8 cellular contexts compared by ENCODE assay signal in genomic region chr4:84582302-84582987, GRCh38. TPM values are rescaled to one million over a fixed set of nuclear protein-coding genes. Genes with fewer than 3 reads are reported as not detected.
DNase-seq lines count a peak whose midpoint lies in the region; ATAC-seq and TF ChIP-seq lines count a peak whose summit lies in the region.

No MANE protein-coding gene starts in this region.

- H3K4me2 ChIP-seq in IMR-90 (ENCODE audit: low read depth, low read length): peak overlapping the region; percentile 88

- H4K20me1 ChIP-seq in IMR-90 (ENCODE audit: insufficient read depth, low read length): no peaks in the 10 kb centered on the region

- H2AK5ac ChIP-seq in IMR-90 (ENCODE audit: low read depth, low read length): no peak overlapping the region

- H3K27me3 ChIP-seq in IMR-90 (ENCODE audit: control insufficient read depth, insufficient read depth, low read length): peaks cover 41% of the 10 kb centered on the region

- intact Hi-C loops in IMR-90 (cut with micrococcal nuclease): loop anchor here (5.0 kb wide), 1 partner anchor 90 kb away; no protein-coding TSS in a partner anchor

- H3K23ac ChIP-seq in IMR-90 (ENCODE audit: low read depth, low read length): no peak overlapping the region

- peaks cover 22 to 44% (median 23%) of the 10 kb centered on the region in 5 donors for H3K27me3 Mint-ChIP-seq in naive thymus-derived CD8-positive, alpha-beta T cell
- peaks cover 68% of the 10 kb centered on the region for H3K27me3 Mint-ChIP-seq in stimulated activated memory B cell treated with anti-CD40 and anti-IgM and Interleukin-4, amounts not matched to agents 10 μg/mL and 1 μg/mL and 100 μg/mL, for 72 hours

- dilution Hi-C loops in IMR-90 (cut with HindIII; ENCODE audit: low sequenced_read_pairs, unreplicated experiment): no loop called here

- H3K18ac ChIP-seq in IMR-90 (ENCODE audit: low read depth, low read length): no peak overlapping the region

- no peak overlapping the region for H3K56ac ChIP-seq in IMR-90 (ENCODE audit: extremely low read depth, insufficient read depth, low read length)

- H3K4me3 ChIP-seq in IMR-90 (ENCODE audit: insufficient read depth, low read depth, low read length) (peak overlapping the region; percentile 57), fibroblast of mammary gland (ENCODE audit: control insufficient read depth, low read depth, low read length) (peak overlapping the region; percentile 44)

- POLR2A ChIA-PET in IMR-90 (lab: Charles Lee; ENCODE audit: unreplicated experiment): no interaction called here
- POLR2A ChIA-PET in naive thymus-derived CD8-positive, alpha-beta T cell (lab: Charles Lee): interaction anchor here (1.2 kb wide), 2 partner anchors 10 to 1127 kb away, joined by 3 read pairs; partner anchors contain the start of genes HELQ and MRPS18C

- peaks cover 0 to 3% (median 0%) of the 10 kb centered on the region in 3 donors for H3K36me3 Mint-ChIP-seq in naive thymus-derived CD8-positive, alpha-beta T cell
- no peaks in the 10 kb centered on the region for H3K36me3 Mint-ChIP-seq in stimulated activated memory B cell treated with anti-CD40 and anti-IgM and Interleukin-4, amounts not matched to agents 10 μg/mL and 1 μg/mL and 100 μg/mL, for 72 hours

- no peak overlapping the region for H2BK15ac ChIP-seq in IMR-90 (ENCODE audit: low read depth, low read length)

- no peak overlapping the region for H2BK20ac ChIP-seq in IMR-90 (ENCODE audit: low read depth, low read length)

- H3K9me3 ChIP-seq in IMR-90 (ENCODE audit: control insufficient read depth, insufficient read depth, low read length): no peaks in the 10 kb centered on the region

- H3K9me3 Mint-ChIP-seq in naive thymus-derived CD8-positive, alpha-beta T cell: peaks cover 0 to 3% (median 0%) of the 10 kb centered on the region in 9 donors
- H3K9me3 Mint-ChIP-seq in stimulated activated memory B cell treated with anti-CD40 and anti-IgM and Interleukin-4, amounts not matched to agents 10 μg/mL and 1 μg/mL and 100 μg/mL, for 72 hours: peaks cover 7% of the 10 kb centered on the region

- CTCF ChIA-PET in IMR-90 (lab: Yijun Ruan, JAX): interaction anchor here (1.1 kb wide), 1 partner anchor 384 kb away, joined by 3 read pairs; the partner anchor contains the start of gene WDFY3

- 2% methylated on average over 41 of the region's 56 CpGs; no CpG with 5 or more reads in 1 of the 2 experiments for WGBS in IMR-90 (ENCODE audit: extremely low coverage in 2 of 2, insufficient read length in 1 of 2), 2 experiments

- no peaks in the 10 kb centered on the region for H3K36me3 ChIP-seq in IMR-90 (ENCODE audit: control insufficient read depth, insufficient read depth, low read length)

- in situ Hi-C loops in IMR-90 (cut with MboI; ENCODE audit: low sequenced_read_pairs): no loop called here

- TF ChIP-seq RAD21 in IMR-90 (IDR thresholded peaks at IDR 0.05; ENCODE audit: low read length): no peak

- TF ChIP-seq POLR2A in IMR-90 (IDR thresholded peaks at IDR 0.05; ENCODE audit: low read depth, low read length): no peak

- H2BK120ac ChIP-seq in IMR-90 (ENCODE audit: low read depth, low read length): no peak overlapping the region

- TF ChIP-seq CTCF in IMR-90 (conservative IDR thresholded peaks at IDR 0.05; ENCODE audit: low read depth, low read length) (no peak), fibroblast of mammary gland (conservative IDR thresholded peaks at IDR 0.05; ENCODE audit: control insufficient read depth, insufficient read depth, low read depth, low read length) (no peak)

- no peak overlapping the region for H4K8ac ChIP-seq in IMR-90 (ENCODE audit: low read depth in 2 of 2, low read length in 2 of 2)

- peaks cover 16 to 20% (median 19%) of the 10 kb centered on the region in 4 donors for H3K4me1 Mint-ChIP-seq in naive thymus-derived CD8-positive, alpha-beta T cell
- peaks cover 16% of the 10 kb centered on the region for H3K4me1 Mint-ChIP-seq in stimulated activated memory B cell treated with anti-CD40 and anti-IgM and Interleukin-4, amounts not matched to agents 10 μg/mL and 1 μg/mL and 100 μg/mL, for 72 hours

- no peak overlapping the region for H4K91ac ChIP-seq in IMR-90 (ENCODE audit: insufficient read depth, low read depth, low read length)

- H3K4me3 Mint-ChIP-seq in naive thymus-derived CD8-positive, alpha-beta T cell: peak overlapping the region; percentile 68 to 90 (median 78)
- peak overlapping the region; percentile 73 for H3K4me3 Mint-ChIP-seq in stimulated activated memory B cell treated with anti-CD40 and anti-IgM and Interleukin-4, amounts not matched to agents 10 μg/mL and 1 μg/mL and 100 μg/mL, for 72 hours

- H3K9me1 ChIP-seq in IMR-90 (ENCODE audit: insufficient read depth, low read length): no peaks in the 10 kb centered on the region

- H2BK5ac ChIP-seq in IMR-90 (ENCODE audit: low read depth, low read length, poor library complexity, severe bottlenecking): no peak overlapping the region

- peak overlapping the region; percentile 75 for H2AFZ ChIP-seq in IMR-90 (replicated peaks; ENCODE audit: low read length, poor library complexity)

- DNase-seq in COLO668 (lab: John Stamatoyannopoulos, UW; ENCODE audit: unreplicated experiment) (peak; percentile 89), IMR-90 (peak; percentile 22), RKO (ENCODE audit: low spot score) (peak; percentile 31), fibroblast of mammary gland (ENCODE audit: low read depth) (peak; percentile 31)
- peak; percentile 83 to 85 for DNase-seq in activated T-helper 1 cell treated with anti-CD3 and anti-CD28 coated beads, Interleukin-2, amount 50 U/mL, for 16 hours (ENCODE audit: low read depth in 1 of 2, low spot score in 1 of 2)
- DNase-seq in naive thymus-derived CD8-positive, alpha-beta T cell: peak; percentile 79 to 95 (median 90)

- H3K9ac ChIP-seq in IMR-90 (ENCODE audit: low read depth, low read length): no peak overlapping the region

- no TSS peak for BruUV-seq in IMR-90 (replicated peaks; lab: Mats Ljungman, UMichigan)

- peak; percentile 83 for ATAC-seq in GM21528 (IDR thresholded peaks at IDR 0.05; ENCODE audit: low FRiP score, unreplicated experiment)
- peak; percentile 80 for ATAC-seq in IMR-90 (ENCODE audit: low read depth)
- ATAC-seq in naive thymus-derived CD8-positive, alpha-beta T cell: peak; percentile 78 to 82
- ATAC-seq in stimulated activated memory B cell treated with anti-CD40 and anti-IgM and Interleukin-4, amounts not matched to agents 10 μg/mL and 1 μg/mL and 100 μg/mL, for 72 hours: peak; percentile 88

- H4K5ac ChIP-seq in IMR-90 (ENCODE audit: low read depth, low read length): no peak overlapping the region

- no peak overlapping the region for H3K27ac ChIP-seq in IMR-90 (ENCODE audit: insufficient read depth, low read length)

- H3K4ac ChIP-seq in IMR-90 (ENCODE audit: low read depth, low read length): no peak overlapping the region

- no peaks in the 10 kb centered on the region for H3K4me1 ChIP-seq in IMR-90 (ENCODE audit: control insufficient read depth, insufficient read depth, low read length)

- H3K79me1 ChIP-seq in IMR-90 (ENCODE audit: low read depth in 1 of 2, low read length in 2 of 2): no peaks in the 10 kb centered on the region

- no peak overlapping the region for H3K14ac ChIP-seq in IMR-90 (replicated peaks; ENCODE audit: low read depth, low read length)

- no peak overlapping the region for H2AK9ac ChIP-seq in IMR-90 (replicated peaks; ENCODE audit: low read depth, low read length, poor library complexity)

- peak overlapping the region in 8 of 10 donors; percentile 5 to 78 (median 60) for H3K27ac Mint-ChIP-seq in naive thymus-derived CD8-positive, alpha-beta T cell
- no peak overlapping the region for H3K27ac Mint-ChIP-seq in stimulated activated memory B cell treated with anti-CD40 and anti-IgM and Interleukin-4, amounts not matched to agents 10 μg/mL and 1 μg/mL and 100 μg/mL, for 72 hours

TF ChIP-seq in IMR-90, 13 proteins besides CTCF, POLR2A, EP300 and RAD21:
- no peak for TF ChIP-seq MAFK (IDR thresholded peaks at IDR 0.05; ENCODE audit: low read depth, low read length)
- peak; percentile 52; the same call in 1 of the 2 replicates for TF ChIP-seq MAZ (IDR thresholded peaks at IDR 0.05; ENCODE audit: borderline replicate concordance, low read depth, low read length)

RNA-seq across cellular contexts. Expression of gene CDS1, which starts 0.5 kb away (rescaled TPM):
- under 0.01 TPM in 1 of 2 replicates, not detected in the other for total RNA-seq in IMR-90 (2012; rRNA removed)
- 0.02 TPM in 1 of 2 replicates, not detected in the other for polyA plus RNA-seq in IMR-90 (2012; rRNA removed)
- polyA plus RNA-seq in IMR-90 (2012; cell fraction: cytosol; rRNA removed): not detected in 2 replicates
- 0.02 TPM in 2 replicates for polyA plus RNA-seq in IMR-90 (2012; cell fraction: nucleus; rRNA removed; ENCODE audit: low replicate concordance)
- under 1 TPM; 0.70 to 0.85 TPM for total RNA-seq in naive thymus-derived CD8-positive, alpha-beta T cell
- polyA plus RNA-seq in naive thymus-derived CD8-positive, alpha-beta T cell: under 1 TPM in 2 of 3 donors, not detected in 1; 0.12 to 0.17 TPM

Comparison
In these comparisons a context has a peak if more than half of its experiments do, and no peak if none do; other contexts are left out.
1. DNase-seq: peak in every context shown above with its lines; median percentile 90 in naive thymus-derived CD8-positive, alpha-beta T cell; 89 in COLO668; 84 in activated T-helper 1 cell treated with anti-CD3 and anti-CD28 coated beads, Interleukin-2, amount 50 U/mL, for 16 hours; 31 in RKO; 31 in fibroblast of mammary gland; 22 in IMR-90.